In the genomic region with DNA sequence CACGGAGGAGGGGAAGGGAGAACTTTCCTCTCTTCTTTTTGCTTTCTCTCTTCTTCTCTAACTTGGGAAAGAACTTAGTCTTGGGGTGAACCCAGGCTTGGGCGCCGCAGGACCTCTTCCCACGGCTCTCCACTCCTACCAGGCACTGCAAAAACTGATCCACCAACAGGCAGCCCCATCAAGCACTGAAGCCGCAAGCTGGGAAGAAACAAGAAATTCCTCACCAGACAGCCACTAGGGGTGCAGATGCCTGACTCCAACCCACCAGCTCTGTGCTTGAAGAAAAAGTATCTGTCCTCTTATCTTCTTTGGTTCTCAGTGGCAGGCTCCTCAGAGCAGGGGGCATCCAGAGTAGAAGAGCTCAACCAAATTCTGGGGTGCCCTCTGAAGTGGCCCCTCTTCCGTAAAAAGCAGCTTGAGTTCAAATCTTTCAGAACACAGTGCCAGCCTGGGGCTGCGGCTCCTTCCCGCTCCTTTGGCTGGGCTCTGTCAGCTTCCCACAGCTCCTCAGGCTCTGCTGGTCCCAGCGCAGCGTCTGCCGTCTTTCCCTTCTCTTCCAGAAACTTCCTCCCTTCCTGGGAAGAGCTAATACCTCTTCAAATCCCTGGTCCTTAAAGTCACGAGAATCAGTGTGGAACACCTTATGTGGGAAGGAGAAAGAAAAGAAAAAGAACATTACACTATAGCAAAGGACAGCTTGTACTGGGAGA, we compare ENCODE assay signal across 9 cellular contexts. TPM values are rescaled to one million over a fixed set of nuclear protein-coding genes. Genes with fewer than 3 reads are reported as not detected.
DNase-seq lines count a peak whose midpoint lies in the region; ATAC-seq and TF ChIP-seq lines count a peak whose summit lies in the region.
"Had no signal": no experiment of that assay in that cellular context is flagged by ENCODE, and none has a peak within 500 bp of the region (broad histone marks: within the 10 kb centered on the region; RNA-seq: fewer than 3 reads in every experiment).

No MANE protein-coding gene starts in this region.

- CTCF ChIA-PET in WTC11 (lab: Charles Lee), result interaction anchor here (0.6 to 3.3 kb wide), 17 partner anchors 11 to 167 kb away, joined by 3 to 27 read pairs (median 5); partner anchors contain the start of genes PM20D1 and RAB29
- CTCF ChIA-PET in activated CD8-positive, alpha-beta memory T cell treated with anti-CD3 and anti-CD28 coated beads, Interleukin-2, amount 10 ng/mL, durations not matched to agents 7 days and 5 days (lab: Charles Lee), result interaction anchor here (0.8 to 4.0 kb wide), 8 partner anchors 11 to 166 kb away, joined by 3 to 11 read pairs (median 4); no protein-coding TSS in a partner anchor

- no peak for TF ChIP-seq CTCF in WTC11 (IDR thresholded peaks at IDR 0.05)

- no peaks in the 10 kb centered on the region for H3K9me3 Mint-ChIP-seq in WTC11
- no peaks in the 10 kb centered on the region for H3K9me3 Mint-ChIP-seq in activated CD8-positive, alpha-beta memory T cell treated with anti-CD3 and anti-CD28 coated beads, Interleukin-2, amount 10 ng/mL, durations not matched to agents 7 days and 5 days (ENCODE audit: low read depth)

- H3K36me3 Mint-ChIP-seq in WTC11, result peaks cover 29% of the 10 kb centered on the region
- peaks cover 7% of the 10 kb centered on the region for H3K36me3 Mint-ChIP-seq in activated CD8-positive, alpha-beta memory T cell treated with anti-CD3 and anti-CD28 coated beads, Interleukin-2, amount 10 ng/mL, durations not matched to agents 7 days and 5 days

- no peak overlapping the region for H3K4me3 Mint-ChIP-seq in WTC11
- H3K4me3 Mint-ChIP-seq in activated CD8-positive, alpha-beta memory T cell treated with anti-CD3 and anti-CD28 coated beads, Interleukin-2, amount 10 ng/mL, durations not matched to agents 7 days and 5 days, result no peak overlapping the region

- H3K27me3 Mint-ChIP-seq in WTC11 (ENCODE audit: low read depth), result peaks cover 14% of the 10 kb centered on the region; the same call in 1 of the 2 replicates
- peaks cover 14% of the 10 kb centered on the region for H3K27me3 Mint-ChIP-seq in activated CD8-positive, alpha-beta memory T cell treated with anti-CD3 and anti-CD28 coated beads, Interleukin-2, amount 10 ng/mL, durations not matched to agents 7 days and 5 days

- DNase-seq in 8988T, result peak; percentile 81
- DNase-seq in G401 (ENCODE audit: low spot score), result peak; percentile 72
- peak; percentile 26 for DNase-seq in WTC11 (ENCODE audit: low spot score)
- peak; percentile 53 for DNase-seq in iPS-NIHi11 (ENCODE audit: low spot score)
- DNase-seq in activated CD8-positive, alpha-beta memory T cell treated with anti-CD3 and anti-CD28 coated beads, Interleukin-2, amount 10 ng/mL, durations not matched to agents 7 days and 5 days, result no peak
- DNase-seq in stimulated activated CD4-positive, alpha-beta T cell treated with anti-CD3 and anti-CD28 coated beads, Interleukin-2, amount 100 ng/mL, for 48 hours, result no peak
- no peak for DNase-seq in NCI-H446 (lab: John Stamatoyannopoulos, UW)
- DNase-seq: NK-92 treated with Interleukin-12 subunit alpha and Interleukin-12 subunit beta, amount 100 ng/mL, for 24 hours had no signal

- ATAC-seq in WTC11 (no peak), HG03432 (IDR thresholded peaks at IDR 0.05; ENCODE audit: unreplicated experiment) (no peak)
- no peak for ATAC-seq in activated CD8-positive, alpha-beta memory T cell treated with anti-CD3 and anti-CD28 coated beads, Interleukin-2, amount 10 ng/mL, durations not matched to agents 7 days and 5 days

- POLR2A ChIA-PET in WTC11 (lab: Charles Lee), result interaction anchor here (0.5 to 1.5 kb wide), 2 partner anchors 44 to 61 kb away, joined by 3 read pairs; no protein-coding TSS in a partner anchor

- peak overlapping the region; percentile 32; the same call in 1 of the 2 replicates for H3K27ac Mint-ChIP-seq in WTC11
- no peak overlapping the region for H3K27ac Mint-ChIP-seq in activated CD8-positive, alpha-beta memory T cell treated with anti-CD3 and anti-CD28 coated beads, Interleukin-2, amount 10 ng/mL, durations not matched to agents 7 days and 5 days

- H3K4me1 Mint-ChIP-seq in WTC11, result peaks cover 37% of the 10 kb centered on the region
- H3K4me1 Mint-ChIP-seq in activated CD8-positive, alpha-beta memory T cell treated with anti-CD3 and anti-CD28 coated beads, Interleukin-2, amount 10 ng/mL, durations not matched to agents 7 days and 5 days, result peaks cover 38% of the 10 kb centered on the region

- in situ Hi-C loops in G401 (cut with HindIII; ENCODE audit: low sequenced_read_pairs), result no loop called here

TF ChIP-seq in WTC11, 78 proteins besides CTCF, POLR2A, EP300 and RAD21:
- TF ChIP-seq ZBTB43 (CRISPR knock-in tag; IDR thresholded peaks at IDR 0.05) (no peak), ERG (CRISPR knock-in tag; IDR thresholded peaks at IDR 0.05) (no peak), GRHL2 (CRISPR knock-in tag; IDR thresholded peaks at IDR 0.05; ENCODE audit: insufficient replicate concordance, severe bottlenecking) (no peak), ZNF317 (CRISPR knock-in tag; IDR thresholded peaks at IDR 0.05; ENCODE audit: borderline replicate concordance, low read depth) (peak; percentile 87)

RNA-seq across cellular contexts. Expression of gene SLC41A1, which starts 2.4 kb away (rescaled TPM):
- 9.1 and 17.8 TPM in 2 replicates for total RNA-seq in G401 (2014; rRNA removed; shearing (Covaris generic))
- total RNA-seq in WTC11 (2021), result 30.4 to 32.8 TPM (median 31.9 TPM) in 3 replicates
- 10 to 100 TPM; 13.3 to 16.7 TPM for total RNA-seq in activated CD8-positive, alpha-beta memory T cell treated with anti-CD3 and anti-CD28 coated beads, Interleukin-2, amount 10 ng/mL, durations not matched to agents 7 days and 5 days

RNA-seq across cellular contexts. Expression of gene RAB29, which starts 35.3 kb away (rescaled TPM):
- 6.8 and 8.9 TPM in 2 replicates for total RNA-seq in G401 (2014; rRNA removed; shearing (Covaris generic))
- 10.7 to 11.2 TPM (median 11.0 TPM) in 3 replicates for total RNA-seq in WTC11 (2021)
- total RNA-seq in activated CD8-positive, alpha-beta memory T cell treated with anti-CD3 and anti-CD28 coated beads, Interleukin-2, amount 10 ng/mL, durations not matched to agents 7 days and 5 days, result 10 to 100 TPM; 51.0 to 61.4 TPM

RNA-seq across cellular contexts. Expression of gene PM20D1, which starts 39.3 kb away (rescaled TPM):
- not detected in 2 replicates for total RNA-seq in G401 (2014; rRNA removed; shearing (Covaris generic))
- total RNA-seq in WTC11 (2021), result 0.23 to 0.37 TPM (median 0.32 TPM) in 3 replicates
- under 1 TPM; 0.30 to 0.44 TPM for total RNA-seq in activated CD8-positive, alpha-beta memory T cell treated with anti-CD3 and anti-CD28 coated beads, Interleukin-2, amount 10 ng/mL, durations not matched to agents 7 days and 5 days

Comparison
In these comparisons a context has a peak if more than half of its experiments do, and no peak if none do; other contexts are left out.
1. DNase-seq: peak in 8988T (single experiment), G401 (single experiment), WTC11 (single experiment) and iPS-NIHi11 (single experiment); none in activated CD8-positive, alpha-beta memory T cell treated with anti-CD3 and anti-CD28 coated beads, Interleukin-2, amount 10 ng/mL, durations not matched to agents 7 days and 5 days (single experiment), stimulated activated CD4-positive, alpha-beta T cell treated with anti-CD3 and anti-CD28 coated beads, Interleukin-2, amount 100 ng/mL, for 48 hours (0 of 2) and NCI-H446 (0 of 2).